ENCODE assay signal across 20 cellular contexts in the genomic region with DNA sequence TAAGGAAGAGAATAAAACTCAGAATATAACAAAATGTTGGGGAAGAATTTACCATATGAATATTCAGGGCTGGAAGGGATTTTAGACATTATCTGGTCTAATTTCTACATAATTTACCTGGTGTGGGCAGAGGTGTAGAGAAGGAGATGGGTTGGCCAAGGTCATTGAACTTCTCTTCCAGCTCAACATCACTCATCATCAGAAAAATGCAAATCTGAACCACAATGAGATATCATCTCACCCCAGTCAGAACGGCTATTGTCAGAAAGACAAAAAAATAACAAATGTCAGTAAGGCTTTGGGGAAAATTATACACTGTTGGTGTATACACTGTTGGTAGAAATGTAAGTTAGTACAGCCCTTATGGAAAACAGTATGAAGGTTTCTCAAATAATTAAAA.
DNase-seq lines count a peak whose midpoint lies in the region; ATAC-seq and TF ChIP-seq lines count a peak whose summit lies in the region.
"Had no signal": no experiment of that assay in that cellular context is flagged by ENCODE, and none has a peak within 500 bp of the region (broad histone marks: within the 10 kb centered on the region; RNA-seq: fewer than 3 reads in every experiment).

No MANE protein-coding gene starts in this region.

- POLR2A ChIA-PET in PC-3 (lab: Charles Lee; ENCODE audit: unreplicated experiment), result no interaction called here

- no peaks in the 10 kb centered on the region for H3K79me2 ChIP-seq in PC-3 (ENCODE audit: low read length)

- H3K9me3 Mint-ChIP-seq in activated T-cell treated with anti-CD3 and anti-CD28 coated beads, Interleukin-2, amount 50 U/mL, for 4 hours, result no peaks in the 10 kb centered on the region
- peaks cover 15% of the 10 kb centered on the region for H3K9me3 Mint-ChIP-seq in activated T-helper 2 cell treated with anti-CD3 and anti-CD28 coated beads, Interferon-gamma antibody, Interleukin-2, Interleukin-4, amounts not matched to agents 10 μg/mL and 5 μg/mL and 100 μg/mL, durations not matched to agents 14 hours and 24 hours and 36 hours

- H2AFZ ChIP-seq in PC-3 (ENCODE audit: low read length), result no peak overlapping the region

- no peaks in the 10 kb centered on the region for H3K4me1 ChIP-seq in PC-3 (ENCODE audit: insufficient read depth, low read length)
- H3K4me1 ChIP-seq: BLaER1 treated with 17β-estradiol and CSF1 and Interleukin-3, amounts not matched to agents 10 nM and 100 nM had no signal

- H3K4me2 ChIP-seq in PC-3 (ENCODE audit: low read length), result no peak overlapping the region
- H3K4me2 ChIP-seq: BLaER1 treated with 17β-estradiol and CSF1 and Interleukin-3, amounts not matched to agents 10 nM and 100 nM had no signal

- no peaks in the 10 kb centered on the region for H3K36me3 Mint-ChIP-seq in activated T-cell treated with anti-CD3 and anti-CD28 coated beads, Interleukin-2, amount 50 U/mL, for 4 hours (ENCODE audit: insufficient read depth)
- peaks cover 7% of the 10 kb centered on the region for H3K36me3 Mint-ChIP-seq in activated T-helper 2 cell treated with anti-CD3 and anti-CD28 coated beads, Interferon-gamma antibody, Interleukin-2, Interleukin-4, amounts not matched to agents 10 μg/mL and 5 μg/mL and 100 μg/mL, durations not matched to agents 14 hours and 24 hours and 36 hours (ENCODE audit: low read depth)
- H3K36me3 Mint-ChIP-seq: CD8-positive, alpha-beta T cell had no signal

- CTCF ChIA-PET in PC-3 (lab: Charles Lee), result no interaction called here

- H3K4me1 Mint-ChIP-seq in activated T-cell treated with anti-CD3 and anti-CD28 coated beads, Interleukin-2, amount 50 U/mL, for 4 hours (ENCODE audit: low read depth), result peaks cover 2% of the 10 kb centered on the region
- peaks cover 51% of the 10 kb centered on the region for H3K4me1 Mint-ChIP-seq in activated T-helper 2 cell treated with anti-CD3 and anti-CD28 coated beads, Interferon-gamma antibody, Interleukin-2, Interleukin-4, amounts not matched to agents 10 μg/mL and 5 μg/mL and 100 μg/mL, durations not matched to agents 14 hours and 24 hours and 36 hours (ENCODE audit: low read depth)

- ATAC-seq in activated T-cell treated with anti-CD3 and anti-CD28 coated beads, Interleukin-2, amount 50 U/mL, for 4 hours, result peak; percentile 17 to 47
- no peak for ATAC-seq in PC-3
- ATAC-seq: CD8-positive, alpha-beta T cell; HepG2 had no signal

- H3K4me3 Mint-ChIP-seq in activated T-cell treated with anti-CD3 and anti-CD28 coated beads, Interleukin-2, amount 50 U/mL, for 4 hours, result no peak overlapping the region
- H3K4me3 Mint-ChIP-seq in activated T-helper 2 cell treated with anti-CD3 and anti-CD28 coated beads, Interferon-gamma antibody, Interleukin-2, Interleukin-4, amounts not matched to agents 10 μg/mL and 5 μg/mL and 100 μg/mL, durations not matched to agents 14 hours and 24 hours and 36 hours (ENCODE audit: low read depth), result no peak overlapping the region
- H3K4me3 Mint-ChIP-seq: CD8-positive, alpha-beta T cell had no signal

- no peak for DNase-seq in activated T-cell treated with anti-CD3 and anti-CD28 coated beads, Interleukin-2, amount 50 U/mL, for 4 hours
- no peak for DNase-seq in activated T-cell treated with anti-CD3 and anti-CD28 coated beads for 4 hours
- DNase-seq in PC-3, result peak; percentile 15
- no peak for DNase-seq in activated T-helper 2 cell treated with anti-CD3 and anti-CD28 coated beads, Interferon-gamma antibody, Interleukin-2, Interleukin-4, amounts not matched to agents 10 μg/mL and 5 μg/mL and 100 μg/mL, durations not matched to agents 14 hours and 24 hours and 36 hours (ENCODE audit: low spot score)
- peak; percentile 44 for DNase-seq in kidney tubule cell (ENCODE audit: low spot score)
- no peak for DNase-seq in NCI-H128 (lab: John Stamatoyannopoulos, UW; ENCODE audit: unreplicated experiment)
- no peak for DNase-seq in activated naive CD4-positive, alpha-beta T cell treated with Interleukin-2 at 50 U/mL for 16 hours
- DNase-seq: CD8-positive, alpha-beta T cell; DMS53; KBM-7; MV-4-11; NCI-H1417; NCI-H187; NCI-H2227 treated with DMSO at 0.1 percent for 48 hours; NCI-H510A treated with DMSO at 0.1 percent for 48 hours; NCI-H774; RPMI8226; SIG-M5 had no signal

- no peak for TF ChIP-seq CTCF in PC-3 (conservative IDR thresholded peaks at IDR 0.05; ENCODE audit: low read depth, low read length)

- no peaks in the 10 kb centered on the region for H3K27me3 ChIP-seq in PC-3 (ENCODE audit: low read length)
- H3K27me3 ChIP-seq: BLaER1 treated with 17β-estradiol and CSF1 and Interleukin-3, amounts not matched to agents 10 nM and 100 nM had no signal

- no peaks in the 10 kb centered on the region for H4K20me1 ChIP-seq in PC-3 (ENCODE audit: low read length)
- H4K20me1 ChIP-seq: BLaER1 treated with 17β-estradiol and CSF1 and Interleukin-3, amounts not matched to agents 10 nM and 100 nM had no signal

- H3K27ac Mint-ChIP-seq in activated T-helper 2 cell treated with anti-CD3 and anti-CD28 coated beads, Interferon-gamma antibody, Interleukin-2, Interleukin-4, amounts not matched to agents 10 μg/mL and 5 μg/mL and 100 μg/mL, durations not matched to agents 14 hours and 24 hours and 36 hours, result peak overlapping the region; percentile 74
- H3K27ac Mint-ChIP-seq: CD8-positive, alpha-beta T cell had no signal

- no peaks in the 10 kb centered on the region for H3K36me3 ChIP-seq in PC-3 (ENCODE audit: low read depth, low read length)
- H3K36me3 ChIP-seq: BLaER1 treated with 17β-estradiol and CSF1 and Interleukin-3, amounts not matched to agents 10 nM and 100 nM had no signal

- no peaks in the 10 kb centered on the region for H3K9me3 ChIP-seq in PC-3 (ENCODE audit: low read length)

- H3F3A ChIP-seq in PC-3 (ENCODE audit: low read length, unreplicated experiment), result no peaks in the 10 kb centered on the region

- no peak overlapping the region for H3K4me3 ChIP-seq in PC-3 (ENCODE audit: low read length)
- H3K4me3 ChIP-seq: BLaER1 treated with 17β-estradiol and CSF1 and Interleukin-3, amounts not matched to agents 10 nM and 100 nM had no signal

- H3K9ac ChIP-seq in PC-3 (ENCODE audit: low read length), result no peak overlapping the region
- H3K9ac ChIP-seq: BLaER1 treated with 17β-estradiol and CSF1 and Interleukin-3, amounts not matched to agents 10 nM and 100 nM had no signal

- intact Hi-C loops in PC-3 (cut with micrococcal nuclease), result no loop called here
- intact Hi-C loops in activated T-helper 2 cell treated with anti-CD3 and anti-CD28 coated beads, Interferon-gamma antibody, Interleukin-2, Interleukin-4, amounts not matched to agents 10 μg/mL and 5 μg/mL and 100 μg/mL, durations not matched to agents 14 hours and 24 hours and 36 hours (cut with micrococcal nuclease), result loop anchor here (1.0 to 10.0 kb wide), 4 partner anchors 36 to 769 kb away; no protein-coding TSS in a partner anchor

- H3K27me3 Mint-ChIP-seq in activated T-cell treated with anti-CD3 and anti-CD28 coated beads, Interleukin-2, amount 50 U/mL, for 4 hours (ENCODE audit: low read depth), result peaks cover 3% of the 10 kb centered on the region
- H3K27me3 Mint-ChIP-seq in activated T-helper 2 cell treated with anti-CD3 and anti-CD28 coated beads, Interferon-gamma antibody, Interleukin-2, Interleukin-4, amounts not matched to agents 10 μg/mL and 5 μg/mL and 100 μg/mL, durations not matched to agents 14 hours and 24 hours and 36 hours (ENCODE audit: low read depth), result no peaks in the 10 kb centered on the region

- H3K9me2 ChIP-seq in PC-3 (replicated peaks; ENCODE audit: low read length), result no peaks in the 10 kb centered on the region

- H3K27ac ChIP-seq in PC-3 (ENCODE audit: low read length), result no peak overlapping the region
- H3K27ac ChIP-seq: BLaER1 treated with 17β-estradiol and CSF1 and Interleukin-3, amounts not matched to agents 10 nM and 100 nM had no signal

- no TSS peak for BruUV-seq in PC-3 (replicated peaks; lab: Mats Ljungman, UMichigan)

Comparison
In these comparisons a context has a peak if more than half of its experiments do, and no peak if none do; other contexts are left out.
1. DNase-seq: peak in PC-3 (single experiment) and kidney tubule cell (single experiment); none in activated T-cell treated with anti-CD3 and anti-CD28 coated beads, Interleukin-2, amount 50 U/mL, for 4 hours (single experiment), activated T-cell treated with anti-CD3 and anti-CD28 coated beads for 4 hours (single experiment), activated T-helper 2 cell treated with anti-CD3 and anti-CD28 coated beads, Interferon-gamma antibody, Interleukin-2, Interleukin-4, amounts not matched to agents 10 μg/mL and 5 μg/mL and 100 μg/mL, durations not matched to agents 14 hours and 24 hours and 36 hours (single experiment), NCI-H128 (single experiment) and activated naive CD4-positive, alpha-beta T cell treated with Interleukin-2 at 50 U/mL for 16 hours (single experiment).